In genomic region chr13:103698000-103698399, GRCh38 we compare ENCODE assay signal across 1 cellular context.
TF ChIP-seq lines count a peak whose summit lies in the region.

No MANE protein-coding gene starts in this region.

TF ChIP-seq in GM23338, 12 proteins besides CTCF, POLR2A, EP300 and RAD21 (continued from another document):
- TF ChIP-seq ZNF462 (CRISPR knock-in tag; IDR thresholded peaks at IDR 0.05) = no peak
